Comparison of ENCODE assay signal across 8 cellular contexts in genomic region chr1:223844962-223845809, GRCh38. TPM values are rescaled to one million over a fixed set of nuclear protein-coding genes. Genes with fewer than 3 reads are reported as not detected.
A peak's percentile ranks its signal among the peaks of the same experiment; 100 is the strongest.
DNase-seq lines count a peak whose midpoint lies in the region; ATAC-seq and TF ChIP-seq lines count a peak whose summit lies in the region.

No MANE protein-coding gene starts in this region.

- DNase-seq in AG04449 (ENCODE audit: low read depth, low spot score) (no peak), NOMO-1 treated with dmso at 0.1 percent for 144 hours (lab: John Stamatoyannopoulos, UW; ENCODE audit: unreplicated experiment) (peak; percentile 62), fibroblast of mammary gland (ENCODE audit: low read depth) (peak; percentile 49), neural crest cell (ENCODE audit: low read depth, low spot score) (peak; percentile 51), superior temporal gyrus (ENCODE audit: extremely low spot score) (peak; percentile 70)
- peak; percentile 57 for DNase-seq in activated T-helper 1 cell treated with anti-CD3 and anti-CD28 coated beads, Interleukin-12 subunit alpha, Interleukin-12 subunit beta, Interleukin-2, Interleukin-4 antibody, amounts not matched to agents 30 ng/mL and 10 ng/mL and 1 ng/mL, durations not matched to agents 14 hours and 24 hours and 36 hours (ENCODE audit: low spot score)

- intact Hi-C loops in activated T-helper 1 cell treated with anti-CD3 and anti-CD28 coated beads, Interleukin-12 subunit alpha, Interleukin-12 subunit beta, Interleukin-2, Interleukin-4 antibody, amounts not matched to agents 30 ng/mL and 10 ng/mL and 1 ng/mL, durations not matched to agents 14 hours and 24 hours and 36 hours (cut with micrococcal nuclease): loop anchor here (1.0 to 5.0 kb wide), 5 partner anchors 13 to 1028 kb away; partner anchors contain the start of genes DISP1 and FBXO28

- CTCF ChIA-PET in AG04449 (lab: Yijun Ruan, JAX): interaction anchor here (0.7 to 2.5 kb wide), 13 partner anchors 7 to 42 kb away, joined by 3 to 13 read pairs (median 9); no protein-coding TSS in a partner anchor

- H3K4me1 Mint-ChIP-seq in activated T-helper 1 cell treated with anti-CD3 and anti-CD28 coated beads, Interleukin-12 subunit alpha, Interleukin-12 subunit beta, Interleukin-2, Interleukin-4 antibody, amounts not matched to agents 30 ng/mL and 10 ng/mL and 1 ng/mL, durations not matched to agents 14 hours and 24 hours and 36 hours (ENCODE audit: low read depth): peaks cover 42% of the 10 kb centered on the region
- peaks cover 30% of the 10 kb centered on the region for H3K4me1 Mint-ChIP-seq in neural crest cell

- ATAC-seq in GM18858 (IDR thresholded peaks at IDR 0.05; ENCODE audit: unreplicated experiment) (peak; percentile 14), HG03175 (IDR thresholded peaks at IDR 0.05; ENCODE audit: unreplicated experiment) (peak; percentile 28)

- H3K36me3 Mint-ChIP-seq in activated T-helper 1 cell treated with anti-CD3 and anti-CD28 coated beads, Interleukin-12 subunit alpha, Interleukin-12 subunit beta, Interleukin-2, Interleukin-4 antibody, amounts not matched to agents 30 ng/mL and 10 ng/mL and 1 ng/mL, durations not matched to agents 14 hours and 24 hours and 36 hours (ENCODE audit: low read depth): peaks cover 3% of the 10 kb centered on the region
- H3K36me3 Mint-ChIP-seq in neural crest cell (ENCODE audit: low read depth): no peaks in the 10 kb centered on the region

- TF ChIP-seq CTCF in AG04449 (IDR thresholded peaks at IDR 0.05; ENCODE audit: insufficient read depth, low read length, missing control alignments) (no peak), fibroblast of mammary gland (conservative IDR thresholded peaks at IDR 0.05; ENCODE audit: control insufficient read depth, insufficient read depth, low read depth, low read length) (no peak), neural crest cell (conservative IDR thresholded peaks at IDR 0.05) (no peak)

- peak overlapping the region; percentile 95 for H3K4me3 Mint-ChIP-seq in activated T-helper 1 cell treated with anti-CD3 and anti-CD28 coated beads, Interleukin-12 subunit alpha, Interleukin-12 subunit beta, Interleukin-2, Interleukin-4 antibody, amounts not matched to agents 30 ng/mL and 10 ng/mL and 1 ng/mL, durations not matched to agents 14 hours and 24 hours and 36 hours
- H3K4me3 Mint-ChIP-seq in neural crest cell: peak overlapping the region; percentile 99

- POLR2A ChIA-PET in AG04449 (lab: Yijun Ruan, JAX): interaction anchor here (0.7 to 1.6 kb wide), 5 partner anchors 25 to 144 kb away, joined by 3 to 10 read pairs (median 5); no protein-coding TSS in a partner anchor

- H3K9me3 Mint-ChIP-seq in activated T-helper 1 cell treated with anti-CD3 and anti-CD28 coated beads, Interleukin-12 subunit alpha, Interleukin-12 subunit beta, Interleukin-2, Interleukin-4 antibody, amounts not matched to agents 30 ng/mL and 10 ng/mL and 1 ng/mL, durations not matched to agents 14 hours and 24 hours and 36 hours: peaks cover 5% of the 10 kb centered on the region
- no peaks in the 10 kb centered on the region for H3K9me3 Mint-ChIP-seq in neural crest cell

- peaks cover 5% of the 10 kb centered on the region for H3K27me3 Mint-ChIP-seq in activated T-helper 1 cell treated with anti-CD3 and anti-CD28 coated beads, Interleukin-12 subunit alpha, Interleukin-12 subunit beta, Interleukin-2, Interleukin-4 antibody, amounts not matched to agents 30 ng/mL and 10 ng/mL and 1 ng/mL, durations not matched to agents 14 hours and 24 hours and 36 hours (ENCODE audit: insufficient read depth)
- peaks cover 3% of the 10 kb centered on the region for H3K27me3 Mint-ChIP-seq in neural crest cell (ENCODE audit: low read depth)

- H3K27ac Mint-ChIP-seq in activated T-helper 1 cell treated with anti-CD3 and anti-CD28 coated beads, Interleukin-12 subunit alpha, Interleukin-12 subunit beta, Interleukin-2, Interleukin-4 antibody, amounts not matched to agents 30 ng/mL and 10 ng/mL and 1 ng/mL, durations not matched to agents 14 hours and 24 hours and 36 hours: peak overlapping the region; percentile 96
- H3K27ac Mint-ChIP-seq in neural crest cell (ENCODE audit: unreplicated experiment): peak overlapping the region; percentile 94

- peak overlapping the region; percentile 72 for H3K4me3 ChIP-seq in AG04449 (ENCODE audit: low read depth, low read length)
- H3K4me3 ChIP-seq in fibroblast of mammary gland (ENCODE audit: control insufficient read depth, low read depth, low read length): peak overlapping the region; percentile 70

RNA-seq across cellular contexts. Expression of gene TP53BP2, which starts 0.6 kb away (rescaled TPM):
- 40.4 and 47.2 TPM in 2 replicates for total RNA-seq in activated T-helper 1 cell treated with anti-CD3 and anti-CD28 coated beads, Interleukin-12 subunit alpha, Interleukin-12 subunit beta, Interleukin-2, Interleukin-4 antibody, amounts not matched to agents 30 ng/mL and 10 ng/mL and 1 ng/mL, durations not matched to agents 14 hours and 24 hours and 36 hours
- 61.5 and 72.4 TPM in 2 replicates for total RNA-seq in neural crest cell
